Comparison of ENCODE assay signal across 25 cellular contexts in genomic region chr10:71806706-71807556, GRCh38.
"Had no signal": no experiment of that assay in that cellular context is flagged by ENCODE, and none has a peak within 500 bp of the region (broad histone marks: within the 10 kb centered on the region; RNA-seq: fewer than 3 reads in every experiment).

No MANE protein-coding gene starts in this region.

- H3K27ac Mint-ChIP-seq: activated CD4-positive, alpha-beta memory T cell treated with anti-CD3 and anti-CD28 coated beads, Interleukin-2, amount 10 ng/mL, durations not matched to agents 7 days and 5 days; activated CD4-positive, alpha-beta T cell treated with anti-CD3 and anti-CD28 coated beads for 36 hours; activated CD4-positive, alpha-beta T cell treated with anti-CD3 and anti-CD28 coated beads, Interleukin-2, amount 10 ng/mL, durations not matched to agents 24 days and 14 days; activated naive CD4-positive, alpha-beta T cell treated with anti-CD3 and anti-CD28 coated beads, Interleukin-2, amount 10 ng/mL, durations not matched to agents 7 days and 5 days; activated naive CD8-positive, alpha-beta T cell treated with anti-CD3 and anti-CD28 coated beads, Interleukin-2, amount 10 ng/mL, durations not matched to agents 7 days and 5 days; activated T-cell treated with anti-CD3 and anti-CD28 coated beads, Interleukin-2, amount 50 U/mL, for 24 hours; activated T-cell treated with anti-CD3 and anti-CD28 coated beads, Interleukin-2, amount 50 U/mL, for 72 hours had no signal

- H3K36me3 ChIP-seq: brain microvascular endothelial cell, esophagus squamous epithelium had no signal

- H3K4me3 ChIP-seq: esophagus squamous epithelium had no signal

- H3K36me3 Mint-ChIP-seq: activated naive CD4-positive, alpha-beta T cell treated with anti-CD3 and anti-CD28 coated beads, Interleukin-2, amount 10 ng/mL, durations not matched to agents 7 days and 5 days; activated naive CD4-positive, alpha-beta T cell treated with anti-CD3 and anti-CD28 coated beads, Interleukin-2, amount 50 U/mL, for 72 hours; activated naive CD8-positive, alpha-beta T cell treated with anti-CD3 and anti-CD28 coated beads, Interleukin-2, amount 10 ng/mL, durations not matched to agents 7 days and 5 days had no signal

- H3K27me3 ChIP-seq: esophagus squamous epithelium had no signal

- H3K9me3 ChIP-seq: esophagus squamous epithelium had no signal

- H3K27me3 Mint-ChIP-seq: activated CD4-positive, alpha-beta T cell treated with anti-CD3 and anti-CD28 coated beads for 36 hours; activated T-cell treated with anti-CD3 and anti-CD28 coated beads, Interleukin-2, amount 50 U/mL, for 24 hours; central memory CD8-positive, alpha-beta T cell had no signal

- H3K27ac ChIP-seq: brain microvascular endothelial cell, epithelial cell of prostate, esophagus squamous epithelium had no signal

- H3K9me3 Mint-ChIP-seq: activated CD4-positive, alpha-beta memory T cell treated with anti-CD3 and anti-CD28 coated beads, Interleukin-2, amount 10 ng/mL, durations not matched to agents 7 days and 5 days; activated CD4-positive, alpha-beta T cell treated with anti-CD3 and anti-CD28 coated beads, Interleukin-2, amount 10 ng/mL, durations not matched to agents 24 days and 14 days; activated naive CD4-positive, alpha-beta T cell treated with anti-CD3 and anti-CD28 coated beads, Interleukin-2, amount 10 ng/mL, durations not matched to agents 7 days and 5 days; activated naive CD4-positive, alpha-beta T cell treated with anti-CD3 and anti-CD28 coated beads, Interleukin-2, amount 50 U/mL, for 72 hours; activated naive CD8-positive, alpha-beta T cell treated with anti-CD3 and anti-CD28 coated beads, Interleukin-2, amount 10 ng/mL, durations not matched to agents 7 days and 5 days; activated T-cell treated with anti-CD3 and anti-CD28 coated beads, Interleukin-2, amount 50 U/mL, for 24 hours; activated T-cell treated with anti-CD3 and anti-CD28 coated beads, Interleukin-2, amount 50 U/mL, for 72 hours; central memory CD8-positive, alpha-beta T cell had no signal

- DNase-seq: activated CD4-positive, alpha-beta memory T cell treated with anti-CD3 and anti-CD28 coated beads, Interleukin-2, amount 10 ng/mL, durations not matched to agents 7 days and 5 days; activated CD4-positive, alpha-beta T cell treated with anti-CD3 and anti-CD28 coated beads for 36 hours; activated CD4-positive, alpha-beta T cell treated with anti-CD3 and anti-CD28 coated beads, Interleukin-2, amount 10 ng/mL, durations not matched to agents 24 days and 14 days; activated CD4-positive, alpha-beta T cell treated with anti-CD3 and anti-CD28 coated beads, Interleukin-2, amount 50 U/mL, for 4 hours; activated CD4-positive, CD25-positive, alpha-beta regulatory T cell; activated CD4-positive, CD25-positive, alpha-beta regulatory T cell treated with anti-CD3 and anti-CD28 coated beads, Interleukin-2, amount 50 U/mL, for 72 hours; activated CD8-positive, alpha-beta memory T cell treated with anti-CD3 and anti-CD28 coated beads, Interleukin-2, amount 50 U/mL, for 48 hours; activated gamma-delta T cell; activated naive CD4-positive, alpha-beta T cell; activated naive CD4-positive, alpha-beta T cell treated with anti-CD3 and anti-CD28 coated beads, Interleukin-2, amount 10 ng/mL, durations not matched to agents 7 days and 5 days; activated naive CD8-positive, alpha-beta T cell treated with anti-CD3 and anti-CD28 coated beads, Interleukin-2, amount 10 ng/mL, durations not matched to agents 7 days and 5 days; activated T-cell treated with anti-CD3 and anti-CD28 coated beads for 4 hours; activated T-cell treated with anti-CD3 and anti-CD28 coated beads, Interleukin-2, amount 50 U/mL, for 24 hours; activated T-cell treated with anti-CD3 and anti-CD28 coated beads, Interleukin-2, amount 50 U/mL, for 72 hours; anterior cingulate cortex; brain microvascular endothelial cell; cortex of kidney; effector CD8-positive, alpha-beta T cell; esophagus squamous epithelium; head of caudate nucleus; T-helper 1 cell; T-helper 2 cell had no signal

- H3K4me1 Mint-ChIP-seq: activated CD4-positive, alpha-beta memory T cell treated with anti-CD3 and anti-CD28 coated beads, Interleukin-2, amount 10 ng/mL, durations not matched to agents 7 days and 5 days; activated naive CD4-positive, alpha-beta T cell treated with anti-CD3 and anti-CD28 coated beads, Interleukin-2, amount 10 ng/mL, durations not matched to agents 7 days and 5 days; central memory CD8-positive, alpha-beta T cell had no signal

- ATAC-seq: activated CD4-positive, alpha-beta T cell treated with anti-CD3 and anti-CD28 coated beads for 36 hours; activated naive CD4-positive, alpha-beta T cell treated with anti-CD3 and anti-CD28 coated beads, Interleukin-2, amount 50 U/mL, for 72 hours; activated T-cell treated with anti-CD3 and anti-CD28 coated beads, Interleukin-2, amount 50 U/mL, for 72 hours had no signal

- H3K4me3 Mint-ChIP-seq: activated CD4-positive, alpha-beta memory T cell treated with anti-CD3 and anti-CD28 coated beads, Interleukin-2, amount 10 ng/mL, durations not matched to agents 7 days and 5 days; activated CD4-positive, alpha-beta T cell treated with anti-CD3 and anti-CD28 coated beads for 36 hours; activated CD4-positive, alpha-beta T cell treated with anti-CD3 and anti-CD28 coated beads, Interleukin-2, amount 10 ng/mL, durations not matched to agents 24 days and 14 days; activated naive CD4-positive, alpha-beta T cell treated with anti-CD3 and anti-CD28 coated beads, Interleukin-2, amount 10 ng/mL, durations not matched to agents 7 days and 5 days; activated naive CD8-positive, alpha-beta T cell treated with anti-CD3 and anti-CD28 coated beads, Interleukin-2, amount 10 ng/mL, durations not matched to agents 7 days and 5 days; activated T-cell treated with anti-CD3 and anti-CD28 coated beads, Interleukin-2, amount 50 U/mL, for 24 hours; activated T-cell treated with anti-CD3 and anti-CD28 coated beads, Interleukin-2, amount 50 U/mL, for 72 hours; central memory CD8-positive, alpha-beta T cell had no signal
